In the genomic region with DNA sequence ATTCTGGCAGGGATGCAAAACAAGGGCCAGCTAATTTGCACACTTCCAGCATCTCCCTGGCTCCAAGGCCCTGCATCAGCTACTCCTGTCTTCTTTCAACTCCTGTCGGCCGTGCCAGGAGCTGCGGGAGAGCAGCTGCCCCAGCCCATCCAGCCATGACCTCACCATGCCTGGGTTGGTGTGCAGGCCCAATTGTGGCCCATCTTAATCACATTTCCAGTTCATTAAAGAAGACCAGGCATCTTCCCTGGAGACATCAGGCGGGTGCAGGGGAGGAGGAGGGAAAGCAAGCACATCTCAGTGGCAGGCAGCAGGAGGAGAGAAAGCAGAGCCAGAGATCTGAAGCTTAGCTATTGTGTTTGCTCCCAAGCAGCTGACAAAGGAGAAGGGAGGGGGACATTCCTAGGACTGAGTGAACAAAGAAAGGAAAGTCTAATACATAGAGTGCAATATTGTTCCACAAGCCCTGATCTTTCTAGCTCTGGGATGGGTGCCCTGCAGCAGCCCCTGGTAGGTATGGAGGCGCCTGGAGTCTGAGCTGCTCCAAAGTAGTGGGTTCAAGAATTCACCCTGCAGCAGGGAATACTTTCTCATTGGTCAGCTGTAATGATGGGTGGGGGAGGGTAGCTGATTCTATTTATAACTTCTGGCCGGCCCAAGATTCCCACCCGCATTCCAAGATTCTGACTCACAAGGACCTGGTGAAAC, we compare ENCODE assay signal across 11 cellular contexts. TPM values are rescaled to one million over a fixed set of nuclear protein-coding genes. Genes with fewer than 3 reads are reported as not detected.
DNase-seq lines count a peak whose midpoint lies in the region; ATAC-seq and TF ChIP-seq lines count a peak whose summit lies in the region.
"Had no signal": no experiment of that assay in that cellular context is flagged by ENCODE, and none has a peak within 500 bp of the region (broad histone marks: within the 10 kb centered on the region; RNA-seq: fewer than 3 reads in every experiment).

No MANE protein-coding gene starts in this region.

- H3K9me3 Mint-ChIP-seq in activated T-helper 1 cell treated with anti-CD3 and anti-CD28 coated beads, Interleukin-12 subunit alpha, Interleukin-12 subunit beta, Interleukin-2, Interleukin-4 antibody, amounts not matched to agents 30 ng/mL and 10 ng/mL and 1 ng/mL, durations not matched to agents 14 hours and 24 hours and 36 hours, result no peaks in the 10 kb centered on the region

- peaks cover 57% of the 10 kb centered on the region for H3K79me1 ChIP-seq in trophoblast cell (ENCODE audit: low read length)

- no peaks in the 10 kb centered on the region for H3K36me3 Mint-ChIP-seq in activated T-helper 1 cell treated with anti-CD3 and anti-CD28 coated beads, Interleukin-12 subunit alpha, Interleukin-12 subunit beta, Interleukin-2, Interleukin-4 antibody, amounts not matched to agents 30 ng/mL and 10 ng/mL and 1 ng/mL, durations not matched to agents 14 hours and 24 hours and 36 hours (ENCODE audit: low read depth)

- H3K36me3 ChIP-seq in heart left ventricle, result peaks cover 0 to 27% (median 0%) of the 10 kb centered on the region in 9 donors
- no peaks in the 10 kb centered on the region for H3K36me3 ChIP-seq in trophoblast cell (ENCODE audit: control insufficient read depth in 1 of 2, insufficient read depth in 2 of 2, low read length in 2 of 2)
- H3K36me3 ChIP-seq: WERI-Rb-1 had no signal

- peak overlapping the region; percentile 17 for H3K4me2 ChIP-seq in trophoblast cell (ENCODE audit: low read length)

- H3K4me3 Mint-ChIP-seq in activated T-helper 1 cell treated with anti-CD3 and anti-CD28 coated beads, Interleukin-12 subunit alpha, Interleukin-12 subunit beta, Interleukin-2, Interleukin-4 antibody, amounts not matched to agents 30 ng/mL and 10 ng/mL and 1 ng/mL, durations not matched to agents 14 hours and 24 hours and 36 hours, result no peak overlapping the region

- ATAC-seq in SK-N-SH treated with all-trans-retinoic acid at 6 μM for 48 hours (peak; percentile 82), heart left ventricle (peak; percentile 49 to 65 (median 54))

- peak; percentile 97 for DNase-seq in ELF-1 (ENCODE audit: low read depth, low spot score)
- no peak for DNase-seq in heart left ventricle
- peak; percentile 89 to 94 for DNase-seq in trophoblast cell
- DNase-seq in activated T-helper 1 cell treated with anti-CD3 and anti-CD28 coated beads, Interleukin-12 subunit alpha, Interleukin-12 subunit beta, Interleukin-2, Interleukin-4 antibody, amounts not matched to agents 30 ng/mL and 10 ng/mL and 1 ng/mL, durations not matched to agents 14 hours and 24 hours and 36 hours (ENCODE audit: low spot score), result no peak
- DNase-seq in RKO (ENCODE audit: low spot score), result no peak
- no peak for DNase-seq in stimulated activated CD4-positive, alpha-beta T cell treated with anti-CD3 and anti-CD28 coated beads, Interleukin-4, amount 100 ng/mL, for 24 hours
- no peak for DNase-seq in GM20000 (ENCODE audit: low spot score)
- DNase-seq: DND-41, WERI-Rb-1 had no signal

- no peak overlapping the region for H3K4ac ChIP-seq in trophoblast cell (ENCODE audit: low read depth, low read length)

- H2BK12ac ChIP-seq in trophoblast cell (ENCODE audit: low read length), result peak overlapping the region; percentile 99

- TF ChIP-seq CTCF in heart left ventricle (IDR thresholded peaks at IDR 0.05), result no peak
- TF ChIP-seq CTCF in GM20000 (IDR thresholded peaks at IDR 0.05; ENCODE audit: extremely low read depth, missing control alignments), result no peak

- H3K27ac ChIP-seq in heart left ventricle (peak overlapping the region in 9 of 12 donors; percentile 47 to 82 (median 67)), trophoblast cell (ENCODE audit: low read depth, low read length) (peak overlapping the region; percentile 99)
- H3K27ac ChIP-seq: epithelial cell of prostate, WERI-Rb-1 had no signal

- H4K91ac ChIP-seq in trophoblast cell (ENCODE audit: low read depth, low read length), result peak overlapping the region; percentile 99

- H3K4me3 ChIP-seq in heart left ventricle (no peak overlapping the region), trophoblast cell (ENCODE audit: low read depth, low read length) (no peak overlapping the region)

- H3K9ac ChIP-seq in trophoblast cell (ENCODE audit: low read length), result no peak overlapping the region

- H3K4me1 Mint-ChIP-seq in activated T-helper 1 cell treated with anti-CD3 and anti-CD28 coated beads, Interleukin-12 subunit alpha, Interleukin-12 subunit beta, Interleukin-2, Interleukin-4 antibody, amounts not matched to agents 30 ng/mL and 10 ng/mL and 1 ng/mL, durations not matched to agents 14 hours and 24 hours and 36 hours (ENCODE audit: low read depth), result no peaks in the 10 kb centered on the region

- intact Hi-C loops in heart left ventricle (cut with DNase I), result loop anchor here in 1 of 10 donors (5.0 kb wide), 1 partner anchor 83 kb away; no protein-coding TSS in a partner anchor
- intact Hi-C loops in activated T-helper 1 cell treated with anti-CD3 and anti-CD28 coated beads, Interleukin-12 subunit alpha, Interleukin-12 subunit beta, Interleukin-2, Interleukin-4 antibody, amounts not matched to agents 30 ng/mL and 10 ng/mL and 1 ng/mL, durations not matched to agents 14 hours and 24 hours and 36 hours (cut with micrococcal nuclease), result no loop called here

- no peaks in the 10 kb centered on the region for H3K27me3 ChIP-seq in heart left ventricle
- H3K27me3 ChIP-seq in trophoblast cell (ENCODE audit: insufficient read depth, low read length), result no peaks in the 10 kb centered on the region

- no peak overlapping the region for H3K23ac ChIP-seq in trophoblast cell (ENCODE audit: low read length)

- no peak for TF ChIP-seq POLR2A in heart left ventricle (IDR thresholded peaks at IDR 0.05)

- peaks cover 0 to 96% (median 46%) of the 10 kb centered on the region in 12 donors for H3K4me1 ChIP-seq in heart left ventricle
- peaks cover 38 to 44% of the 10 kb centered on the region in 2 experiments for H3K4me1 ChIP-seq in trophoblast cell (ENCODE audit: control insufficient read depth in 1 of 2, insufficient read depth in 2 of 2, low read length in 2 of 2)

- H2AK5ac ChIP-seq in trophoblast cell (ENCODE audit: low read length), result no peak overlapping the region

- H4K12ac ChIP-seq in trophoblast cell (ENCODE audit: low read depth, low read length), result no peak overlapping the region

- H2AFZ ChIP-seq in trophoblast cell (ENCODE audit: insufficient read depth, low read length, poor library complexity), result no peak overlapping the region

- H3K79me2 ChIP-seq in trophoblast cell (ENCODE audit: control insufficient read depth, insufficient read depth, low read length, poor library complexity), result peaks cover 9% of the 10 kb centered on the region

- H3K27me3 Mint-ChIP-seq in activated T-helper 1 cell treated with anti-CD3 and anti-CD28 coated beads, Interleukin-12 subunit alpha, Interleukin-12 subunit beta, Interleukin-2, Interleukin-4 antibody, amounts not matched to agents 30 ng/mL and 10 ng/mL and 1 ng/mL, durations not matched to agents 14 hours and 24 hours and 36 hours (ENCODE audit: insufficient read depth), result peaks cover 6% of the 10 kb centered on the region

- H2BK120ac ChIP-seq in trophoblast cell (ENCODE audit: insufficient read depth, low read length, poor library complexity), result peak overlapping the region; percentile 91

- peak overlapping the region; percentile 90 for H4K8ac ChIP-seq in trophoblast cell (ENCODE audit: low read depth, low read length)

- H3K9me3 ChIP-seq in heart left ventricle, result no peaks in the 10 kb centered on the region
- no peaks in the 10 kb centered on the region for H3K9me3 ChIP-seq in trophoblast cell (ENCODE audit: insufficient read depth, low read depth, low read length)

- no peak overlapping the region for H3K14ac ChIP-seq in trophoblast cell (ENCODE audit: low read length)

- 39 to 49% (median 45%) methylated on average over 7 of the region's 7 CpGs for WGBS in heart left ventricle, 4 donors
- no CpG with 5 or more reads among the region's 7 CpGs for WGBS in trophoblast cell (ENCODE audit: extremely low coverage, insufficient coverage, insufficient read length)

- H3K18ac ChIP-seq in trophoblast cell (ENCODE audit: low read length), result no peak overlapping the region

- H2BK5ac ChIP-seq in trophoblast cell (ENCODE audit: low read depth, low read length, poor library complexity), result peak overlapping the region; percentile 99

- no peak overlapping the region for H3K27ac Mint-ChIP-seq in activated T-helper 1 cell treated with anti-CD3 and anti-CD28 coated beads, Interleukin-12 subunit alpha, Interleukin-12 subunit beta, Interleukin-2, Interleukin-4 antibody, amounts not matched to agents 30 ng/mL and 10 ng/mL and 1 ng/mL, durations not matched to agents 14 hours and 24 hours and 36 hours

TF ChIP-seq in SK-N-SH treated with all-trans-retinoic acid at 6 μM for 48 hours, 23 proteins besides CTCF, POLR2A, EP300 and RAD21 (continues in another document):
- TF ChIP-seq, protein P1, sequence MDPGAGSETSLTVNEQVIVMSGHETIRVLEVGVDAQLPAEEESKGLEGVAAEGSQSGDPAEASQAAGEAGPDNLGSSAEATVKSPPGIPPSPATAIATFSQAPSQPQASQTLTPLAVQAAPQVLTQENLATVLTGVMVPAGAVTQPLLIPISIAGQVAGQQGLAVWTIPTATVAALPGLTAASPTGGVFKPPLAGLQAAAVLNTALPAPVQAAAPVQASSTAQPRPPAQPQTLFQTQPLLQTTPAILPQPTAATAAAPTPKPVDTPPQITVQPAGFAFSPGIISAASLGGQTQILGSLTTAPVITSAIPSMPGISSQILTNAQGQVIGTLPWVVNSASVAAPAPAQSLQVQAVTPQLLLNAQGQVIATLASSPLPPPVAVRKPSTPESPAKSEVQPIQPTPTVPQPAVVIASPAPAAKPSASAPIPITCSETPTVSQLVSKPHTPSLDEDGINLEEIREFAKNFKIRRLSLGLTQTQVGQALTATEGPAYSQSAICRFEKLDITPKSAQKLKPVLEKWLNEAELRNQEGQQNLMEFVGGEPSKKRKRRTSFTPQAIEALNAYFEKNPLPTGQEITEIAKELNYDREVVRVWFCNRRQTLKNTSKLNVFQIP (CRISPR knock-in tag; IDR thresholded peaks at IDR 0.05; ENCODE audit: borderline replicate concordance, low read depth), result no peak
- TF ChIP-seq ZFP30 (CRISPR knock-in tag; IDR thresholded peaks at IDR 0.05) (peak; percentile 40; the same call in 1 of the 2 replicates), ZNF8 (CRISPR knock-in tag; IDR thresholded peaks at IDR 0.05) (peak; percentile 60; the same call in 1 of the 2 replicates)

RNA-seq across cellular contexts. Expression of a gene that starts 40.1 kb away (rescaled TPM):
- 100 to 1,000 TPM; 187 to 503 (median 258) TPM for total RNA-seq in heart left ventricle
- 100 to 1,000 TPM; 125 to 215 TPM for polyA plus RNA-seq in heart left ventricle
- 0.82 and 1.1 TPM in 2 replicates for polyA plus RNA-seq in trophoblast cell (2013)
- not detected in 2 replicates for total RNA-seq in activated T-helper 1 cell treated with anti-CD3 and anti-CD28 coated beads, Interleukin-12 subunit alpha, Interleukin-12 subunit beta, Interleukin-2, Interleukin-4 antibody, amounts not matched to agents 30 ng/mL and 10 ng/mL and 1 ng/mL, durations not matched to agents 14 hours and 24 hours and 36 hours

Comparison
In these comparisons a context has a peak if more than half of its experiments do, and no peak if none do; other contexts are left out.
1. DNase-seq: peak in ELF-1 (single experiment) and trophoblast cell (2 of 2); none in heart left ventricle (0 of 5), activated T-helper 1 cell treated with anti-CD3 and anti-CD28 coated beads, Interleukin-12 subunit alpha, Interleukin-12 subunit beta, Interleukin-2, Interleukin-4 antibody, amounts not matched to agents 30 ng/mL and 10 ng/mL and 1 ng/mL, durations not matched to agents 14 hours and 24 hours and 36 hours (single experiment), RKO (single experiment), stimulated activated CD4-positive, alpha-beta T cell treated with anti-CD3 and anti-CD28 coated beads, Interleukin-4, amount 100 ng/mL, for 24 hours (single experiment) and GM20000 (single experiment).
2. RNA of a gene that starts 40.1 kb away (total RNA-seq): 187 to 503 TPM in heart left ventricle; not detected in activated T-helper 1 cell treated with anti-CD3 and anti-CD28 coated beads, Interleukin-12 subunit alpha, Interleukin-12 subunit beta, Interleukin-2, Interleukin-4 antibody, amounts not matched to agents 30 ng/mL and 10 ng/mL and 1 ng/mL, durations not matched to agents 14 hours and 24 hours and 36 hours; every median in the first group is over 100 times any median in the second.